Comparison of ENCODE assay signal across 24 cellular contexts in genomic region chr10:31515819-31516402, GRCh38.
DNase-seq lines count a peak whose midpoint lies in the region; FAIRE-seq and TF ChIP-seq lines count a peak whose summit lies in the region.
"Had no signal": no experiment of that assay in that cellular context is flagged by ENCODE, and none has a peak within 500 bp of the region (broad histone marks: within the 10 kb centered on the region; RNA-seq: fewer than 3 reads in every experiment).

No MANE protein-coding gene starts in this region.

- POLR2A ChIA-PET in MCF 10A (lab: Yijun Ruan, JAX): interaction anchor here (0.9 kb wide), 1 partner anchor 16 kb away, joined by 3 read pairs; no protein-coding TSS in a partner anchor

- CTCF ChIA-PET in mammary epithelial cell (lab: Charles Lee; ENCODE audit: low non-redundant PET): no interaction called here
- CTCF ChIA-PET in MCF 10A (lab: Yijun Ruan, JAX): no interaction called here

- H2AFZ ChIP-seq in mammary epithelial cell (ENCODE audit: low read depth, low read length) (no peak overlapping the region), neural progenitor cell (replicated peaks) (no peak overlapping the region)

- H3K36me3 Mint-ChIP-seq in MCF 10A (ENCODE audit: insufficient read depth, unreplicated experiment) (no peaks in the 10 kb centered on the region), neural progenitor cell (peaks cover 15% of the 10 kb centered on the region)

- H3K36me3 ChIP-seq in mammary epithelial cell (ENCODE audit: insufficient read depth, low read length) (no peaks in the 10 kb centered on the region), neural progenitor cell (peaks cover 4% of the 10 kb centered on the region)
- H3K36me3 ChIP-seq: breast epithelium, colonic mucosa had no signal

- dilution Hi-C loops in mammary epithelial cell (cut with HindIII; ENCODE audit: low sequenced_read_pairs): no loop called here

- no peaks in the 10 kb centered on the region for H3K27me3 Mint-ChIP-seq in MCF 10A (ENCODE audit: insufficient read depth, unreplicated experiment)
- no peaks in the 10 kb centered on the region for H3K27me3 Mint-ChIP-seq in neural progenitor cell (ENCODE audit: insufficient read depth, low read depth)
- H3K27me3 Mint-ChIP-seq: effector memory CD8-positive, alpha-beta T cell; naive thymus-derived CD8-positive, alpha-beta T cell had no signal

- H3F3A ChIP-seq in neural progenitor cell (ENCODE audit: low read depth): no peaks in the 10 kb centered on the region

- peaks cover 5% of the 10 kb centered on the region for H3K4me1 Mint-ChIP-seq in MCF 10A (ENCODE audit: insufficient read depth, unreplicated experiment)
- no peaks in the 10 kb centered on the region for H3K4me1 Mint-ChIP-seq in neural progenitor cell
- H3K4me1 Mint-ChIP-seq: naive thymus-derived CD8-positive, alpha-beta T cell had no signal

- intact Hi-C loops in mammary epithelial cell (cut with micrococcal nuclease) (no loop called here), MCF 10A (cut with micrococcal nuclease) (no loop called here)

- no peaks in the 10 kb centered on the region for H3K9me3 ChIP-seq in mammary epithelial cell (replicated peaks; ENCODE audit: insufficient read depth, low read length)
- no peaks in the 10 kb centered on the region for H3K9me3 ChIP-seq in neural progenitor cell (ENCODE audit: low read depth)
- H3K9me3 ChIP-seq: breast epithelium, colonic mucosa, MG63, SJCRH30, transverse colon had no signal

- DNase-seq in mammary epithelial cell (peak; percentile 9), MCF 10A (ENCODE audit: unreplicated experiment) (no peak), RCC 7860 (ENCODE audit: low spot score) (no peak), fibroblast of the aortic adventitia (ENCODE audit: low read depth) (peak; percentile 22), epidermal melanocyte (ENCODE audit: insufficient read length, low spot score) (no peak), UCSD-AML1 (lab: John Stamatoyannopoulos, UW; ENCODE audit: unreplicated experiment) (no peak), neural progenitor cell (ENCODE audit: low spot score) (no peak)
- DNase-seq in stimulated activated CD4-positive, alpha-beta T cell treated with anti-CD3 and anti-CD28 coated beads, Interleukin-4, amount 100 ng/mL, for 4 hours: no peak
- DNase-seq: activated T-cell treated with anti-CD3 and anti-CD28 coated beads for 4 hours; amygdala; colonic mucosa; effector memory CD8-positive, alpha-beta T cell; kidney; MG63; naive thymus-derived CD8-positive, alpha-beta T cell; NCI-H2029 treated with DMSO at 0.1 percent for 48 hours; occipital lobe; SJCRH30; T-helper 1 cell; transverse colon had no signal

- H3K4me2 ChIP-seq in mammary epithelial cell (ENCODE audit: insufficient read depth, low read depth, low read length) (no peak overlapping the region), neural progenitor cell (no peak overlapping the region)

- H3K4me3 ChIP-seq in mammary epithelial cell (replicated peaks in 1 of 3; ENCODE audit: insufficient read depth in 1 of 3, low read depth in 2 of 3, low read length in 3 of 3) (no peak overlapping the region), fibroblast of the aortic adventitia (ENCODE audit: low read depth, low read length) (no peak overlapping the region), neural progenitor cell (no peak overlapping the region)
- H3K4me3 ChIP-seq: breast epithelium, colonic mucosa, K562, MG63, SJCRH30, skin epidermis, transverse colon had no signal

- no peak overlapping the region for H3K4me3 Mint-ChIP-seq in MCF 10A (ENCODE audit: unreplicated experiment)
- no peak overlapping the region for H3K4me3 Mint-ChIP-seq in neural progenitor cell
- H3K4me3 Mint-ChIP-seq: effector memory CD8-positive, alpha-beta T cell; naive thymus-derived CD8-positive, alpha-beta T cell had no signal

- no peak overlapping the region for H3K27ac Mint-ChIP-seq in MCF 10A (ENCODE audit: low read depth, unreplicated experiment)
- H3K27ac Mint-ChIP-seq in neural progenitor cell: no peak overlapping the region
- H3K27ac Mint-ChIP-seq: effector memory CD8-positive, alpha-beta T cell had no signal

- no peak for TF ChIP-seq CTCF in mammary epithelial cell (conservative IDR thresholded peaks at IDR 0.05 in 1 of 2, IDR thresholded peaks at IDR 0.05 in 1 of 2; ENCODE audit: extremely low read depth in 1 of 2, insufficient read depth in 1 of 2, low read depth in 1 of 2, low read length in 2 of 2)
- TF ChIP-seq CTCF in MCF 10A (IDR thresholded peaks at IDR 0.05; ENCODE audit: unreplicated experiment): no peak
- TF ChIP-seq CTCF in fibroblast of the aortic adventitia (IDR thresholded peaks at IDR 0.05; ENCODE audit: insufficient read depth, low read length): no peak
- no peak for TF ChIP-seq CTCF in neural progenitor cell (IDR thresholded peaks at IDR 0.05)

- H3K27ac ChIP-seq in mammary epithelial cell (ENCODE audit: insufficient read depth, low read depth, low read length): no peak overlapping the region
- no peak overlapping the region for H3K27ac ChIP-seq in neural progenitor cell
- H3K27ac ChIP-seq: breast epithelium, colonic mucosa, SJCRH30, skin epidermis, transverse colon had no signal

- no peaks in the 10 kb centered on the region for H3K79me2 ChIP-seq in mammary epithelial cell (ENCODE audit: insufficient read depth, low read length)
- H3K79me2 ChIP-seq in neural progenitor cell (ENCODE audit: low read depth): no peaks in the 10 kb centered on the region

- H3K27me3 ChIP-seq in mammary epithelial cell (ENCODE audit: insufficient read depth, low read length) (peaks cover 1% of the 10 kb centered on the region), neural progenitor cell (no peaks in the 10 kb centered on the region)
- H3K27me3 ChIP-seq: breast epithelium, colonic mucosa, MG63, SJCRH30, transverse colon had no signal

- in situ Hi-C loops in mammary epithelial cell (cut with MboI; ENCODE audit: low sequenced_read_pairs in 2 of 2): no loop called here

- BruUV-seq in mammary epithelial cell (replicated peaks; lab: Mats Ljungman, UMichigan): no TSS peak
- BruUV-seq in MCF 10A (replicated peaks; lab: Mats Ljungman, UMichigan): no TSS peak

- no peaks in the 10 kb centered on the region for H3K9me3 Mint-ChIP-seq in MCF 10A (ENCODE audit: unreplicated experiment)
- H3K9me3 Mint-ChIP-seq in neural progenitor cell: no peaks in the 10 kb centered on the region
- H3K9me3 Mint-ChIP-seq: effector memory CD8-positive, alpha-beta T cell; naive thymus-derived CD8-positive, alpha-beta T cell had no signal

- H3K4me1 ChIP-seq in mammary epithelial cell (ENCODE audit: insufficient read depth, low read length): no peaks in the 10 kb centered on the region
- H3K4me1 ChIP-seq in neural progenitor cell: no peaks in the 10 kb centered on the region
- H3K4me1 ChIP-seq: breast epithelium, colonic mucosa, SJCRH30, transverse colon had no signal

- H3K9ac ChIP-seq in mammary epithelial cell (ENCODE audit: insufficient read depth, low read length): no peak overlapping the region
- no peak overlapping the region for H3K9ac ChIP-seq in neural progenitor cell

- H4K20me1 ChIP-seq in mammary epithelial cell (ENCODE audit: insufficient read depth, low read length) (no peaks in the 10 kb centered on the region), neural progenitor cell (ENCODE audit: low read depth) (no peaks in the 10 kb centered on the region)

- peak; percentile 23 for FAIRE-seq in RCC 7860 (lab: Jason Lieb, UNC)
- FAIRE-seq: G401.6, K562, kidney had no signal

Comparison
In these comparisons a context has a peak if more than half of its experiments do, and no peak if none do; other contexts are left out.
1. DNase-seq: peak in mammary epithelial cell (single experiment) and fibroblast of the aortic adventitia (single experiment); none in MCF 10A (single experiment), RCC 7860 (single experiment), stimulated activated CD4-positive, alpha-beta T cell treated with anti-CD3 and anti-CD28 coated beads, Interleukin-4, amount 100 ng/mL, for 4 hours (0 of 2), epidermal melanocyte (single experiment), UCSD-AML1 (single experiment) and neural progenitor cell (single experiment).